Comparison of ENCODE assay signal across 23 cellular contexts in the genomic region with DNA sequence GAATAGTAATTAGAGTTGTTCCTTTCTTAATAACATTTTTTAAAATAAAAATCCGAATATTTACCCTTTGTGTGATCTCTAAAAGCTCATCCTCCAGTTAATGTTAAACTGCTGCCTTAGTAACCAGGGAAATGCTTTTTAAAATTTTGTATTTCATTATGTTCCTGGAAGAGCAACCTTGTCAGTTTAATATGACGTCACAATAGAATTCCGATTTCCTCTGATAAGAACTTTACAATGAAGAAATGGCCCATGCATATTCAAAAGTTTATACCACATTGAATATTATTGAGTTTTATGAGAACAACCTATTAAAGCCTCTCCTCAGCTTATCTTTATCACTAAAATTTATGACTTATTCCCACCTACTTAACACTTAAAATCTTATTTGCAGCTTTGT.
"Had no signal": no experiment of that assay in that cellular context is flagged by ENCODE, and none has a peak within 500 bp of the region (broad histone marks: within the 10 kb centered on the region; RNA-seq: fewer than 3 reads in every experiment).

No MANE protein-coding gene starts in this region.

- H3K36me3 ChIP-seq: MG63 had no signal

- H3K4me3 ChIP-seq: MG63 had no signal

- DNase-seq: Karpas-422, Kasumi-1, MG63, MM.1S, MV-4-11, NCI-H1048, NCI-H1092, NCI-H1092 treated with DMSO at 0.1 percent for 48 hours, NCI-H1436, NCI-H1436 treated with DMSO at 0.1 percent for 48 hours, NCI-H146, NCI-H187, NCI-H187 treated with DMSO at 0.1 percent for 48 hours, NCI-H2029, NCI-H2029 treated with DMSO at 0.1 percent for 48 hours, NCI-H2081, NCI-H2081 treated with DMSO at 0.1 percent for 48 hours, NCI-H2107, NCI-H2227 treated with DMSO at 0.1 percent for 48 hours, NCI-H226, NCI-H345, NCI-H510A, NCI-H510A treated with DMSO at 0.1 percent for 48 hours had no signal

- H3K27me3 ChIP-seq: MG63 had no signal

- H3K9me3 ChIP-seq: MG63 had no signal
